Comparison of ENCODE assay signal across 1 cellular context in the genomic region with DNA sequence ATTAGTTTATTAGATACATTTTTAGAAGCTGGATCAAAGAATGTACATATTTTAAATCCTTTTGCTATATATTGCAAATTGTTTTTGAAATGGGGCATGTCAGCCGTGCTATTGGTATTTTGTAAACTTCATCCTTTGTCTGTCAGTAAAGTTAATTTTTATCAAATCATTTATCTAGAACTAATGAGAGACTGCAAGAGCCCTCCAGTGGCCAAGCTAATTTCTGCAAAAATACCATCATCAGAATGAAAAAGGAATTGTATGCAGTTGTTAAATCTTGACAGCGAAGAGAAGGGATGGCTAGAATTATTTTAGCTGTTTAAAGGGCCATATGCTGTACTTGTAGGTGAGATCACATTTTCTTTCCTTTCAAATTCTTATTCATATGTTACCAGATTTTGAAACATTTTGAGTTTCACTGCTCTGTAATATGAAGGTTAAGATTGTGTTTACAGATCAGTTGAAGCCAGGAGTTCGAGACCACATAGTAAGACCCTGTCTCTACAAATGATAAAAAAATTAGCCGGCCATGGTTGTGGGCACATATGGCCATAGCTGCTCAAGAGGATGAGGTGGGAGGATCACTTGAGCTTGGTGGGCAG.
TF ChIP-seq lines count a peak whose summit lies in the region.

No MANE protein-coding gene starts in this region.

TF ChIP-seq in HepG2, 621 proteins besides CTCF, POLR2A, EP300 and RAD21 (continued from another document):
- TF ChIP-seq PREB (CRISPR knock-in tag; IDR thresholded peaks at IDR 0.05) (no peak), STAG1 (CRISPR knock-in tag; IDR thresholded peaks at IDR 0.05) (peak; percentile 62)
- TF ChIP-seq, protein P1, sequence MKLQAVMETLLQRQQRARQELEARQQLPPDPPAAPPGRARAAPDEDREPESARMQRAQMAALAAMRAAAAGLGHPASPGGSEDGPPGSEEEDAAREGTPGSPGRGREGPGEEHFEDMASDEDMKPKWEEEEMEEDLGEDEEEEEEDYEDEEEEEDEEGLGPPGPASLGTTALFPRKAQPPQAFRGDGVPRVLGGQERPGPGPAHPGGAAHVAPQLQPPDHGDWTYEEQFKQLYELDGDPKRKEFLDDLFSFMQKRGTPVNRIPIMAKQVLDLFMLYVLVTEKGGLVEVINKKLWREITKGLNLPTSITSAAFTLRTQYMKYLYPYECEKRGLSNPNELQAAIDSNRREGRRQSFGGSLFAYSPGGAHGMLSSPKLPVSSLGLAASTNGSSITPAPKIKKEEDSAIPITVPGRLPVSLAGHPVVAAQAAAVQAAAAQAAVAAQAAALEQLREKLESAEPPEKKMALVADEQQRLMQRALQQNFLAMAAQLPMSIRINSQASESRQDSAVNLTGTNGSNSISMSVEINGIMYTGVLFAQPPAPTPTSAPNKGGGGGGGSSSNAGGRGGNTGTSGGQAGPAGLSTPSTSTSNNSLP (IDR thresholded peaks at IDR 0.05; ENCODE audit: low read depth, low read length), result peak; percentile 66
